In genomic region chr5:93517828-93518227, GRCh38 we compare ENCODE assay signal across 17 cellular contexts.
"Had no signal": no experiment of that assay in that cellular context is flagged by ENCODE, and none has a peak within 500 bp of the region (broad histone marks: within the 10 kb centered on the region; RNA-seq: fewer than 3 reads in every experiment).

No MANE protein-coding gene starts in this region.

- H3K4me1 ChIP-seq: foreskin keratinocyte, heart left ventricle, left lung, lower lobe of right lung had no signal

- H3K36me3 ChIP-seq: heart left ventricle, left lung, lower lobe of right lung had no signal

- ATAC-seq: foreskin keratinocyte; gastroesophageal sphincter; heart left ventricle; left cardiac atrium; left lung; left ventricle myocardium superior; lower lobe of right lung; naive thymus-derived CD4-positive, alpha-beta T cell had no signal

- H3K27me3 ChIP-seq: dorsolateral prefrontal cortex, esophagus muscularis mucosa, gastroesophageal sphincter, heart left ventricle, left lung had no signal

- DNase-seq: dermis blood vessel endothelial cell; dorsolateral prefrontal cortex; effector CD4-positive, alpha-beta T cell; effector memory CD4-positive, alpha-beta T cell; foreskin keratinocyte; heart left ventricle; hippocampal formation; left cardiac atrium; left lung; left ventricle myocardium superior; lower lobe of right lung; mesenchymal stem cell; midbrain; naive thymus-derived CD4-positive, alpha-beta T cell had no signal

- H3K4me3 ChIP-seq: coronary artery, dorsolateral prefrontal cortex, esophagus muscularis mucosa, gastroesophageal sphincter, heart left ventricle, left lung, lower lobe of right lung had no signal

- H3K27ac ChIP-seq: coronary artery, dorsolateral prefrontal cortex, esophagus muscularis mucosa, foreskin keratinocyte, gastroesophageal sphincter, heart left ventricle, left lung, lower lobe of right lung had no signal

- H3K9me3 ChIP-seq: lower lobe of right lung had no signal
